ENCODE assay signal across 21 cellular contexts in genomic region chr4:120327276-120327675, GRCh38.
"Had no signal": no experiment of that assay in that cellular context is flagged by ENCODE, and none has a peak within 500 bp of the region (broad histone marks: within the 10 kb centered on the region; RNA-seq: fewer than 3 reads in every experiment).

No MANE protein-coding gene starts in this region.

- H3K4me3 Mint-ChIP-seq: activated CD4-positive, alpha-beta T cell treated with anti-CD3 and anti-CD28 coated beads for 36 hours; activated CD8-positive, alpha-beta memory T cell treated with anti-CD3 and anti-CD28 coated beads, Interleukin-2, amount 10 ng/mL, durations not matched to agents 7 days and 5 days; activated CD8-positive, alpha-beta T cell treated with anti-CD3 and anti-CD28 coated beads, Interleukin-2, amount 10 ng/mL, durations not matched to agents 7 days and 5 days; central memory CD8-positive, alpha-beta T cell; dendritic cell treated with granulocyte-macrophage colony-stimulating factor and Interleukin-4, amounts not matched to agents 40 ng/mL and 50 ng/mL, for 4 days had no signal

- H3K4me1 Mint-ChIP-seq: activated CD8-positive, alpha-beta memory T cell treated with anti-CD3 and anti-CD28 coated beads, Interleukin-2, amount 10 ng/mL, durations not matched to agents 7 days and 5 days; central memory CD8-positive, alpha-beta T cell had no signal

- ATAC-seq: activated CD4-positive, alpha-beta T cell treated with anti-CD3 and anti-CD28 coated beads for 36 hours; activated CD8-positive, alpha-beta memory T cell treated with anti-CD3 and anti-CD28 coated beads, Interleukin-2, amount 10 ng/mL, durations not matched to agents 7 days and 5 days; activated CD8-positive, alpha-beta T cell treated with anti-CD3 and anti-CD28 coated beads, Interleukin-2, amount 10 ng/mL, durations not matched to agents 7 days and 5 days; activated naive CD4-positive, alpha-beta T cell treated with anti-CD3 and anti-CD28 coated beads, Interleukin-2, amount 50 U/mL, for 72 hours; left ventricle myocardium superior; pancreas had no signal

- H3K36me3 Mint-ChIP-seq: activated CD8-positive, alpha-beta memory T cell treated with anti-CD3 and anti-CD28 coated beads, Interleukin-2, amount 10 ng/mL, durations not matched to agents 7 days and 5 days had no signal

- H3K4me1 ChIP-seq: esophagus squamous epithelium, prostate gland, spleen, tibial nerve had no signal

- H3K27ac Mint-ChIP-seq: activated CD4-positive, alpha-beta T cell treated with anti-CD3 and anti-CD28 coated beads for 36 hours; activated CD8-positive, alpha-beta memory T cell treated with anti-CD3 and anti-CD28 coated beads, Interleukin-2, amount 10 ng/mL, durations not matched to agents 7 days and 5 days; activated CD8-positive, alpha-beta T cell treated with anti-CD3 and anti-CD28 coated beads, Interleukin-2, amount 10 ng/mL, durations not matched to agents 7 days and 5 days; activated naive CD4-positive, alpha-beta T cell treated with anti-CD3 and anti-CD28 coated beads, Interleukin-2, amount 50 U/mL, for 72 hours; dendritic cell treated with granulocyte-macrophage colony-stimulating factor and Interleukin-4, amounts not matched to agents 40 ng/mL and 50 ng/mL, for 4 days had no signal

- H3K36me3 ChIP-seq: esophagus squamous epithelium, pancreas, prostate gland, spleen, tibial nerve had no signal

- DNase-seq: activated CD4-positive, alpha-beta T cell treated with anti-CD3 and anti-CD28 coated beads for 36 hours; activated CD4-positive, CD25-positive, alpha-beta regulatory T cell; activated CD8-positive, alpha-beta memory T cell treated with anti-CD3 and anti-CD28 coated beads, Interleukin-2, amount 10 ng/mL, durations not matched to agents 7 days and 5 days; activated CD8-positive, alpha-beta T cell treated with anti-CD3 and anti-CD28 coated beads, Interleukin-2, amount 10 ng/mL, durations not matched to agents 7 days and 5 days; activated naive CD4-positive, alpha-beta T cell; activated T-cell treated with anti-CD3 and anti-CD28 coated beads, Interleukin-2, amount 50 U/mL, for 48 hours; anterior cingulate cortex; esophagus squamous epithelium; islet precursor cell; left ventricle myocardium superior; nucleus accumbens; pancreas; retina; spleen; stimulated activated naive CD4-positive, alpha-beta T cell treated with Interleukin-2 at 50 U/mL for 16 hours; T-helper 2 cell had no signal

- H3K9me3 ChIP-seq: esophagus squamous epithelium, pancreas, prostate gland, spleen, tibial nerve had no signal

- H3K27ac ChIP-seq: esophagus squamous epithelium, pancreas, prostate gland, spleen, tibial nerve had no signal

- H3K4me3 ChIP-seq: esophagus squamous epithelium, pancreas, prostate gland, spleen, tibial nerve had no signal

- H3K27me3 Mint-ChIP-seq: activated CD8-positive, alpha-beta memory T cell treated with anti-CD3 and anti-CD28 coated beads, Interleukin-2, amount 10 ng/mL, durations not matched to agents 7 days and 5 days; dendritic cell treated with granulocyte-macrophage colony-stimulating factor and Interleukin-4, amounts not matched to agents 40 ng/mL and 50 ng/mL, for 4 days had no signal

- H3K27me3 ChIP-seq: esophagus squamous epithelium, pancreas, spleen, tibial nerve had no signal
